ENCODE assay signal across 25 cellular contexts in genomic region chr10:132226586-132227405, GRCh38.
"Had no signal": no experiment of that assay in that cellular context is flagged by ENCODE, and none has a peak within 500 bp of the region (broad histone marks: within the 10 kb centered on the region; RNA-seq: fewer than 3 reads in every experiment).

No MANE protein-coding gene starts in this region.

- H3K36me3 ChIP-seq: colonic mucosa, esophagus squamous epithelium, gastrocnemius medialis, lower lobe of right lung, right lobe of liver, suprapubic skin, transverse colon had no signal

- H3K36me3 Mint-ChIP-seq: activated CD4-positive, alpha-beta memory T cell treated with anti-CD3 and anti-CD28 coated beads for 36 hours; activated naive CD8-positive, alpha-beta T cell treated with anti-CD3 and anti-CD28 coated beads for 36 hours; naive thymus-derived CD8-positive, alpha-beta T cell; stimulated activated memory B cell treated with anti-CD40 and anti-IgM and Interleukin-4, amounts not matched to agents 10 μg/mL and 1 μg/mL and 100 μg/mL, for 72 hours had no signal

- H3K9me3 Mint-ChIP-seq: activated B cell treated with CpG ODN at 0.5 μM for 24 hours; activated CD4-positive, alpha-beta memory T cell treated with anti-CD3 and anti-CD28 coated beads for 36 hours; activated naive CD8-positive, alpha-beta T cell treated with anti-CD3 and anti-CD28 coated beads for 36 hours; activated T-cell treated with anti-CD3 and anti-CD28 coated beads, Interleukin-2, amount 50 U/mL, for 24 hours; activated T-helper 17 cell treated with anti-CD3 and anti-CD28 coated beads, Interleukin-2, amount 50 U/mL, for 72 hours; central memory CD8-positive, alpha-beta T cell; naive thymus-derived CD8-positive, alpha-beta T cell; stimulated activated memory B cell treated with anti-CD40 and anti-IgM and Interleukin-4, amounts not matched to agents 10 μg/mL and 1 μg/mL and 100 μg/mL, for 72 hours had no signal

- DNase-seq: activated B cell treated with CpG ODN at 0.5 μM for 24 hours; activated CD4-positive, alpha-beta memory T cell treated with anti-CD3 and anti-CD28 coated beads for 36 hours; activated CD4-positive, alpha-beta T cell treated with anti-CD3 and anti-CD28 coated beads for 36 hours; activated naive CD8-positive, alpha-beta T cell treated with anti-CD3 and anti-CD28 coated beads for 36 hours; activated T-cell treated with anti-CD3 and anti-CD28 coated beads, Interleukin-2, amount 50 U/mL, for 24 hours; colonic mucosa; esophagus squamous epithelium; gastrocnemius medialis; head of caudate nucleus; hypothalamus; islet precursor cell; left colon; lower lobe of right lung; naive thymus-derived CD8-positive, alpha-beta T cell; right lobe of liver; stimulated activated CD4-positive, alpha-beta T cell treated with anti-CD3 and anti-CD28 coated beads, Interleukin-1b, Interleukin-23, amount 100 ng/mL, for 48 hours; stomach; T-helper 1 cell; transverse colon had no signal

- H3K4me1 ChIP-seq: gastrocnemius medialis, right lobe of liver had no signal

- H3K9me3 ChIP-seq: colonic mucosa, esophagus squamous epithelium, gastrocnemius medialis, lower lobe of right lung, right lobe of liver, stomach, suprapubic skin, transverse colon had no signal

- H3K27ac Mint-ChIP-seq: activated B cell treated with CpG ODN at 0.5 μM for 24 hours; activated CD4-positive, alpha-beta memory T cell treated with anti-CD3 and anti-CD28 coated beads for 36 hours; activated CD4-positive, alpha-beta T cell treated with anti-CD3 and anti-CD28 coated beads for 36 hours; activated naive CD8-positive, alpha-beta T cell treated with anti-CD3 and anti-CD28 coated beads for 36 hours; activated T-cell treated with anti-CD3 and anti-CD28 coated beads, Interleukin-2, amount 50 U/mL, for 24 hours; activated T-helper 17 cell treated with anti-CD3 and anti-CD28 coated beads, Interleukin-2, amount 50 U/mL, for 72 hours; stimulated activated memory B cell treated with anti-CD40 and anti-IgM and Interleukin-4, amounts not matched to agents 10 μg/mL and 1 μg/mL and 100 μg/mL, for 72 hours had no signal

- H3K4me3 ChIP-seq: colonic mucosa, esophagus squamous epithelium, gastrocnemius medialis, lower lobe of right lung, right lobe of liver, skin epidermis, stomach, suprapubic skin, transverse colon had no signal

- H3K27me3 Mint-ChIP-seq: activated B cell treated with CpG ODN at 0.5 μM for 24 hours; activated CD4-positive, alpha-beta memory T cell treated with anti-CD3 and anti-CD28 coated beads for 36 hours; activated CD4-positive, alpha-beta T cell treated with anti-CD3 and anti-CD28 coated beads for 36 hours; activated naive CD8-positive, alpha-beta T cell treated with anti-CD3 and anti-CD28 coated beads for 36 hours; activated T-cell treated with anti-CD3 and anti-CD28 coated beads, Interleukin-2, amount 50 U/mL, for 24 hours; activated T-helper 17 cell treated with anti-CD3 and anti-CD28 coated beads, Interleukin-2, amount 50 U/mL, for 72 hours; central memory CD8-positive, alpha-beta T cell; naive thymus-derived CD8-positive, alpha-beta T cell; stimulated activated memory B cell treated with anti-CD40 and anti-IgM and Interleukin-4, amounts not matched to agents 10 μg/mL and 1 μg/mL and 100 μg/mL, for 72 hours had no signal

- H3K27ac ChIP-seq: colonic mucosa, esophagus squamous epithelium, gastrocnemius medialis, lower lobe of right lung, right lobe of liver, stomach, suprapubic skin, transverse colon had no signal

- FAIRE-seq: astrocyte had no signal

- H3K4me3 Mint-ChIP-seq: activated B cell treated with CpG ODN at 0.5 μM for 24 hours; activated CD4-positive, alpha-beta memory T cell treated with anti-CD3 and anti-CD28 coated beads for 36 hours; activated CD4-positive, alpha-beta T cell treated with anti-CD3 and anti-CD28 coated beads for 36 hours; activated naive CD8-positive, alpha-beta T cell treated with anti-CD3 and anti-CD28 coated beads for 36 hours; activated T-cell treated with anti-CD3 and anti-CD28 coated beads, Interleukin-2, amount 50 U/mL, for 24 hours; activated T-helper 17 cell treated with anti-CD3 and anti-CD28 coated beads, Interleukin-2, amount 50 U/mL, for 72 hours; central memory CD8-positive, alpha-beta T cell; naive thymus-derived CD8-positive, alpha-beta T cell; stimulated activated memory B cell treated with anti-CD40 and anti-IgM and Interleukin-4, amounts not matched to agents 10 μg/mL and 1 μg/mL and 100 μg/mL, for 72 hours had no signal

- ATAC-seq: activated CD4-positive, alpha-beta T cell treated with anti-CD3 and anti-CD28 coated beads for 36 hours; activated T-helper 17 cell treated with anti-CD3 and anti-CD28 coated beads, Interleukin-2, amount 50 U/mL, for 72 hours; gastrocnemius medialis; left colon; lower lobe of right lung; naive thymus-derived CD8-positive, alpha-beta T cell; right lobe of liver; stimulated activated memory B cell treated with anti-CD40 and anti-IgM and Interleukin-4, amounts not matched to agents 10 μg/mL and 1 μg/mL and 100 μg/mL, for 72 hours had no signal
